In the genomic region with DNA sequence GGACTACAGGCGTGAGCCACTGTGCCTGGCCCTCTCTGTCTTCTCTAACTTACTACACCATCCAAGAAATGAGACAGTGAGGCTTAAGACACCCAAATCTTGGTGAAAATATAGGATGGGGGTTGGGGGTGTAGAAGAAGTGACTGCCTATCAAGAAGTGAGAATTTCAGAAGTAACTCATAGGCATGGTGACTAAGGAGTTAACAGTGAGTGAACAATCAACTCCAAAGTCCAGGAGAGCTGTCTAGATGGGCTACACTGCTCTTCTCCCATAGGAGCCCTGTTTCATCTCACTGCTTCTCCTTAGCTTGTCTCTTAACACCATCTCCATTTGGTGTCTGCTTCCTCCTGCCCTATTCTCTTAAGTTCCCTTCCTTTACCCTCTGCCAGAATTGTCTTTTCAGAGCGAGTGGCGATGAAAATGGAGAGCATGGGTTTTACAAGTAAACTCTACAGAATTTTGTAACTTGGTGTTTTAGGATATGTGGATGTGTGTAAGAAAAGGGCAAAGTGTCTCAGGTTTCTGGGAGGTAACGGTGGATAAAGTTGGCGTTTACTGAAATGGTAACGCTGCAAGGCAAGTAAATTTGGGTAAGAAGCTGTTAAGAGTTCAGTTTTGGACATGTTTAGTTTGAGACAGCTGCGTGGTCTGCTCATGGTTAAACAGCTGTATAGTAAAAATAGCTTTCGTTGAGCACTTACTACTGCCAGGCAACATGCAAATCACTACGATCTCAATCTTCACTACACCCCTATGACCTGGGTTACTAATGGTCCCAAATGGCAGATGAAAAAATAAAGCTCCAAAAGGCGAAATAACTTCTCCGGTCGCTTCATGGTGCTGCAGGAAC, we compare ENCODE assay signal across 8 cellular contexts. TPM values are rescaled to one million over a fixed set of nuclear protein-coding genes. Genes with fewer than 3 reads are reported as not detected.
DNase-seq lines count a peak whose midpoint lies in the region; ATAC-seq and TF ChIP-seq lines count a peak whose summit lies in the region.

No MANE protein-coding gene starts in this region.

- WGBS in prostate gland, result 4% methylated on average over 12 of the region's 12 CpGs

- H3K9me3 ChIP-seq in WERI-Rb-1 (ENCODE audit: severe bottlenecking) (no peaks in the 10 kb centered on the region), prostate gland (no peaks in the 10 kb centered on the region)

- ATAC-seq in GM18868 (IDR thresholded peaks at IDR 0.05; ENCODE audit: unreplicated experiment), result peak; percentile 40
- peak; percentile 50 for ATAC-seq in HG03095 (IDR thresholded peaks at IDR 0.05; ENCODE audit: unreplicated experiment)

- DNase-seq in A172 (ENCODE audit: low spot score) (peak; percentile 5), WERI-Rb-1 (no peak), glomerular visceral epithelial cell (ENCODE audit: extremely low spot score) (peak; percentile 12), prostate gland (ENCODE audit: low spot score) (no peak), NCI-H774 (lab: John Stamatoyannopoulos, UW) (no peak), NCI-H2196 treated with DMSO at 0.1 percent for 48 hours (lab: John Stamatoyannopoulos, UW; ENCODE audit: unreplicated experiment) (no peak)

- H3K36me3 ChIP-seq in WERI-Rb-1 (peaks cover 19% of the 10 kb centered on the region), prostate gland (no peaks in the 10 kb centered on the region)

- no peaks in the 10 kb centered on the region for H3K27me3 ChIP-seq in WERI-Rb-1 (ENCODE audit: insufficient read depth, low read depth, severe bottlenecking)
- no peaks in the 10 kb centered on the region for H3K27me3 ChIP-seq in prostate gland (replicated peaks; ENCODE audit: insufficient read depth)

- no peak for TF ChIP-seq POLR2A in prostate gland (IDR thresholded peaks at IDR 0.05)

- TF ChIP-seq CTCF in WERI-Rb-1 (IDR thresholded peaks at IDR 0.05; ENCODE audit: low read depth, low read length) (no peak), prostate gland (IDR thresholded peaks at IDR 0.05) (peak in 1 of 4 experiments; percentile 4)

- peaks cover 6% of the 10 kb centered on the region for H3K4me1 ChIP-seq in prostate gland (replicated peaks)

- no peak overlapping the region; the same call in 1 of the 2 replicates for H3K27ac ChIP-seq in WERI-Rb-1
- H3K27ac ChIP-seq in prostate gland, result peak overlapping the region; percentile 84 to 93

- H3K4me3 ChIP-seq in WERI-Rb-1 (ENCODE audit: low read depth, low read length) (peak overlapping the region; percentile 99), prostate gland (peak overlapping the region; percentile 57 to 69)

- intact Hi-C loops in prostate gland (cut with DNase I), result loop anchor here (5.0 kb wide), 1 partner anchor 252 kb away; no protein-coding TSS in a partner anchor

RNA-seq across cellular contexts. Expression of gene FABP2, which starts 22.5 kb away (rescaled TPM):
- not detected in 2 replicates for total RNA-seq in A172 (2014; rRNA removed; shearing (Covaris generic))
- not detected for total RNA-seq in prostate gland

Comparison
In these comparisons a context has a peak if more than half of its experiments do, and no peak if none do; other contexts are left out.
1. DNase-seq: peak in A172 (single experiment) and glomerular visceral epithelial cell (single experiment); none in WERI-Rb-1 (single experiment), prostate gland (single experiment), NCI-H774 (single experiment) and NCI-H2196 treated with DMSO at 0.1 percent for 48 hours (single experiment).